1 cellular context compared by ENCODE assay signal in genomic region chr17:20284575-20284974, GRCh38.
TF ChIP-seq lines count a peak whose summit lies in the region.

No MANE protein-coding gene starts in this region.

TF ChIP-seq in SK-N-SH treated with all-trans-retinoic acid at 6 μM for 48 hours, 23 proteins besides CTCF, POLR2A, EP300 and RAD21 (continued from another document):
- TF ChIP-seq ESRRG (CRISPR knock-in tag; IDR thresholded peaks at IDR 0.05) (no peak), ARNTL (CRISPR knock-in tag; IDR thresholded peaks at IDR 0.05; ENCODE audit: borderline replicate concordance, low read depth) (no peak), TCF4 (CRISPR knock-in tag; IDR thresholded peaks at IDR 0.05; ENCODE audit: borderline replicate concordance) (no peak), CSDC2 (CRISPR knock-in tag; IDR thresholded peaks at IDR 0.05) (no peak), PPARA (CRISPR knock-in tag; IDR thresholded peaks at IDR 0.05; ENCODE audit: borderline replicate concordance) (no peak), ISL1 (CRISPR knock-in tag; IDR thresholded peaks at IDR 0.05) (no peak), CREB5 (CRISPR knock-in tag; IDR thresholded peaks at IDR 0.05; ENCODE audit: low read depth) (no peak), ZNF8 (CRISPR knock-in tag; IDR thresholded peaks at IDR 0.05) (no peak), BACH2 (CRISPR knock-in tag; IDR thresholded peaks at IDR 0.05; ENCODE audit: borderline replicate concordance) (no peak), ZC3H10 (CRISPR knock-in tag; IDR thresholded peaks at IDR 0.05) (no peak)
- TF ChIP-seq, protein P1, sequence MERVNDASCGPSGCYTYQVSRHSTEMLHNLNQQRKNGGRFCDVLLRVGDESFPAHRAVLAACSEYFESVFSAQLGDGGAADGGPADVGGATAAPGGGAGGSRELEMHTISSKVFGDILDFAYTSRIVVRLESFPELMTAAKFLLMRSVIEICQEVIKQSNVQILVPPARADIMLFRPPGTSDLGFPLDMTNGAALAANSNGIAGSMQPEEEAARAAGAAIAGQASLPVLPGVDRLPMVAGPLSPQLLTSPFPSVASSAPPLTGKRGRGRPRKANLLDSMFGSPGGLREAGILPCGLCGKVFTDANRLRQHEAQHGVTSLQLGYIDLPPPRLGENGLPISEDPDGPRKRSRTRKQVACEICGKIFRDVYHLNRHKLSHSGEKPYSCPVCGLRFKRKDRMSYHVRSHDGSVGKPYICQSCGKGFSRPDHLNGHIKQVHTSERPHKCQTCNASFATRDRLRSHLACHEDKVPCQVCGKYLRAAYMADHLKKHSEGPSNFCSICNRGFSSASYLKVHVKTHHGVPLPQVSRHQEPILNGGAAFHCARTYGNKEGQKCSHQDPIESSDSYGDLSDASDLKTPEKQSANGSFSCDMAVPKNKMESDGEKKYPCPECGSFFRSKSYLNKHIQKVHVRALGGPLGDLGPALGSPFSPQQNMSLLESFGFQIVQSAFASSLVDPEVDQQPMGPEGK (CRISPR knock-in tag; IDR thresholded peaks at IDR 0.05; ENCODE audit: borderline replicate concordance), result no peak
